In genomic region chr10:101227765-101228681, GRCh38 we compare ENCODE assay signal across 13 cellular contexts. TPM values are rescaled to one million over a fixed set of nuclear protein-coding genes. Genes with fewer than 3 reads are reported as not detected.
DNase-seq lines count a peak whose midpoint lies in the region; ATAC-seq and TF ChIP-seq lines count a peak whose summit lies in the region.
"Had no signal": no experiment of that assay in that cellular context is flagged by ENCODE, and none has a peak within 500 bp of the region (broad histone marks: within the 10 kb centered on the region; RNA-seq: fewer than 3 reads in every experiment).

No MANE protein-coding gene starts in this region.

- peaks cover 72% of the 10 kb centered on the region for H3K27me3 Mint-ChIP-seq in osteocyte (ENCODE audit: unreplicated experiment)

- H3K4me1 Mint-ChIP-seq in osteocyte (ENCODE audit: unreplicated experiment): peaks cover 31% of the 10 kb centered on the region

- peak overlapping the region; percentile 15 for H3K4me3 ChIP-seq in NT2/D1 (ENCODE audit: insufficient read length, low read depth)
- no peak overlapping the region for H3K4me3 ChIP-seq in brain microvascular endothelial cell (ENCODE audit: low read depth, low read length)
- H3K4me3 ChIP-seq: lung had no signal

- H3K36me3 ChIP-seq in NT2/D1 (ENCODE audit: insufficient read depth, insufficient read length, low read length) (no peaks in the 10 kb centered on the region), brain microvascular endothelial cell (replicated peaks) (no peaks in the 10 kb centered on the region)

- ATAC-seq in HG02884 (IDR thresholded peaks at IDR 0.05; ENCODE audit: unreplicated experiment): no peak

- peak in 2 of 3 experiments; percentile 22 to 62 for DNase-seq in NCI-H1417 (lab: John Stamatoyannopoulos, UW)
- no peak for DNase-seq in NCI-H1417 treated with DMSO at 0.1 percent for 48 hours (lab: John Stamatoyannopoulos, UW)
- no peak for DNase-seq in NT2/D1 (ENCODE audit: low read depth, low spot score)
- DNase-seq in brain microvascular endothelial cell: no peak
- no peak for DNase-seq in osteocyte (ENCODE audit: extremely low spot score, unreplicated experiment)
- no peak for DNase-seq in GM19240 (ENCODE audit: insufficient read length, low spot score)
- no peak for DNase-seq in HK-2 (ENCODE audit: unreplicated experiment)
- DNase-seq: ACHN, caudate nucleus had no signal

- no peak overlapping the region for H3K27ac ChIP-seq in brain microvascular endothelial cell

- in situ Hi-C loops in brain microvascular endothelial cell (cut with HindIII; ENCODE audit: low pct_ligation_motif_present, low sequenced_read_pairs): no loop called here

- peaks cover 5% of the 10 kb centered on the region for H3K36me3 Mint-ChIP-seq in osteocyte (ENCODE audit: unreplicated experiment)

- peaks cover 6% of the 10 kb centered on the region for H3K4me1 ChIP-seq in NT2/D1 (ENCODE audit: insufficient read depth, insufficient read length)

- H3K9ac ChIP-seq in NT2/D1 (ENCODE audit: insufficient read length, low read depth): no peak overlapping the region

- peak overlapping the region; percentile 9 for H3K4me3 Mint-ChIP-seq in osteocyte (ENCODE audit: unreplicated experiment)

- no peaks in the 10 kb centered on the region for H3K9me3 ChIP-seq in NT2/D1 (ENCODE audit: insufficient read depth, low read length)

- no peak overlapping the region for H3K27ac Mint-ChIP-seq in osteocyte (ENCODE audit: unreplicated experiment)

- no peaks in the 10 kb centered on the region for H3K9me3 Mint-ChIP-seq in osteocyte (ENCODE audit: unreplicated experiment)

- peak; percentile 18 for TF ChIP-seq CTCF in brain microvascular endothelial cell (IDR thresholded peaks at IDR 0.05; ENCODE audit: low read depth, low read length, missing control alignments)
- no peak for TF ChIP-seq CTCF in osteocyte (IDR thresholded peaks at IDR 0.05)

- peaks cover 100% of the 10 kb centered on the region for H3K27me3 ChIP-seq in NT2/D1 (ENCODE audit: insufficient read depth, insufficient read length)
- H3K27me3 ChIP-seq in brain microvascular endothelial cell (replicated peaks): peaks cover 97% of the 10 kb centered on the region

RNA-seq across cellular contexts. Expression of gene LBX1, which starts 1.2 kb away (rescaled TPM):
- not detected in 2 replicates for total RNA-seq in osteocyte
- total RNA-seq: frontal cortex, ureter had no signal

Comparison
In these comparisons a context has a peak if more than half of its experiments do, and no peak if none do; other contexts are left out.
1. DNase-seq: peak in NCI-H1417 (2 of 3); none in NCI-H1417 treated with DMSO at 0.1 percent for 48 hours (single experiment), NT2/D1 (single experiment), brain microvascular endothelial cell (single experiment), osteocyte (single experiment), GM19240 (single experiment) and HK-2 (single experiment).